ENCODE assay signal across 13 cellular contexts in the genomic region with DNA sequence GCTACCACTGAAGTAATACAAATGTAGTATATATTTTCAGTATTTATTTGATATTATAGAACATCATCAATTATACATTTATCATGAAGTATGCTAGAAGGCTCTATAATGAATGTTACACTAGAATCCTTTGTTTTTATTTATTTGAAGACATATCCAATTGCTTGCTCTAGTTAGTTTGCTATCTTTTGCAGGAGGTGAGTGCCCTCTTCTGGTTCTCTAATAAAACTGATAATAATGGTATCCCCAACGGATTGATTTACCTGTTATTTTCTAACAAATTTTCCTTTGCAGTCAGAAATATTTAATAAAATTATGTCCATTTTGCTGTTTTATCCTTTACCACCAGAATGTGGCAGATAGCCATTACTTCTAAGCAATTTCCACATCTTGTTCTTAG.
DNase-seq lines count a peak whose midpoint lies in the region; ATAC-seq and TF ChIP-seq lines count a peak whose summit lies in the region.
"Had no signal": no experiment of that assay in that cellular context is flagged by ENCODE, and none has a peak within 500 bp of the region (broad histone marks: within the 10 kb centered on the region; RNA-seq: fewer than 3 reads in every experiment).

No MANE protein-coding gene starts in this region.

- H3K4me1 ChIP-seq in A673 (ENCODE audit: insufficient read depth, low read length, poor library complexity, severe bottlenecking) (peaks cover 13% of the 10 kb centered on the region), PC-9 (replicated peaks; ENCODE audit: insufficient read depth) (no peaks in the 10 kb centered on the region), vagina (peaks cover 8% of the 10 kb centered on the region), suprapubic skin (peaks cover 7% of the 10 kb centered on the region)

- intact Hi-C loops in A673 (cut with micrococcal nuclease; ENCODE audit: unreplicated experiment) (no loop called here), PC-9 (cut with micrococcal nuclease; ENCODE audit: unreplicated experiment) (loop anchor here (5.0 kb wide), 1 partner anchor 792 kb away; no protein-coding TSS in a partner anchor), vagina (cut with DNase I) (no loop called here)

- TF ChIP-seq CTCF in A673 (conservative IDR thresholded peaks at IDR 0.05; ENCODE audit: low read depth, low read length) = peak; percentile 53
- peak; percentile 51; the same call in 1 of the 2 replicates for TF ChIP-seq CTCF in PC-9 (conservative IDR thresholded peaks at IDR 0.05)
- no peak for TF ChIP-seq CTCF in vagina (IDR thresholded peaks at IDR 0.05)
- no peak for TF ChIP-seq CTCF in suprapubic skin (IDR thresholded peaks at IDR 0.05)

- H3K9me3 ChIP-seq in A673 (ENCODE audit: low read depth, low read length, poor library complexity, severe bottlenecking) (peaks cover 17% of the 10 kb centered on the region), PC-9 (ENCODE audit: insufficient read depth, low read depth) (no peaks in the 10 kb centered on the region), vagina (no peaks in the 10 kb centered on the region), suprapubic skin (peaks cover 7% of the 10 kb centered on the region)
- H3K9me3 ChIP-seq: MG63 had no signal

- H3K9me2 ChIP-seq in PC-9 (ENCODE audit: insufficient read depth) = no peaks in the 10 kb centered on the region

- no peak for TF ChIP-seq EP300 in suprapubic skin (IDR thresholded peaks at IDR 0.05)

- H3K27me3 ChIP-seq in A673 (replicated peaks; ENCODE audit: insufficient read depth, low read depth, low read length, poor library complexity) (no peaks in the 10 kb centered on the region), H7 (ENCODE audit: control insufficient read depth, insufficient read depth, low read length) (no peaks in the 10 kb centered on the region), PC-9 (ENCODE audit: insufficient read depth, low read depth) (no peaks in the 10 kb centered on the region), vagina (no peaks in the 10 kb centered on the region), suprapubic skin (no peaks in the 10 kb centered on the region)
- H3K27me3 ChIP-seq: MG63 had no signal

- no peaks in the 10 kb centered on the region for H3K79me2 ChIP-seq in PC-9 (ENCODE audit: low read depth)

- H3K4me2 ChIP-seq in PC-9 = peak overlapping the region; percentile 63

- H3K27ac ChIP-seq in A673 (ENCODE audit: low read depth, low read length, poor library complexity, severe bottlenecking) (no peak overlapping the region), PC-9 (no peak overlapping the region), vagina (no peak overlapping the region), suprapubic skin (no peak overlapping the region)

- WGBS in suprapubic skin = 6% methylated on average over 1 of the region's 1 CpG

- no peaks in the 10 kb centered on the region for H3K36me3 ChIP-seq in A673 (ENCODE audit: insufficient read depth, low read length, poor library complexity, severe bottlenecking)
- no peaks in the 10 kb centered on the region for H3K36me3 ChIP-seq in H7 (replicated peaks; ENCODE audit: control insufficient read depth, insufficient read depth, low read length)
- no peaks in the 10 kb centered on the region for H3K36me3 ChIP-seq in PC-9 (ENCODE audit: low read depth)
- H3K36me3 ChIP-seq in vagina = no peaks in the 10 kb centered on the region
- H3K36me3 ChIP-seq in suprapubic skin = no peaks in the 10 kb centered on the region
- H3K36me3 ChIP-seq: MG63 had no signal

- DNase-seq in A673 (ENCODE audit: low spot score) = peak; percentile 43
- peak; percentile 16 for DNase-seq in H7
- DNase-seq in PC-9 = no peak
- DNase-seq in glomerular visceral epithelial cell (ENCODE audit: extremely low spot score) = peak; percentile 33
- DNase-seq in vagina (ENCODE audit: extremely low spot score in 2 of 2) = no peak
- DNase-seq in suprapubic skin (ENCODE audit: low spot score in 2 of 2) = no peak
- no peak for DNase-seq in EL
- DNase-seq: activated CD4-positive, alpha-beta T cell treated with anti-CD3 and anti-CD28 coated beads, Interleukin-2, amount 50 U/mL, for 1 hour; activated naive CD4-positive, alpha-beta T cell treated with Interleukin-2 at 50 U/mL for 16 hours; CD4-positive, CD25-positive, alpha-beta regulatory T cell; MG63; stimulated activated CD4-positive, alpha-beta T cell treated with anti-CD3 and anti-CD28 coated beads, Interleukin-2, amount 100 ng/mL, for 48 hours had no signal

- ATAC-seq in HG02759 (IDR thresholded peaks at IDR 0.05; ENCODE audit: unreplicated experiment) = no peak

- TF ChIP-seq POLR2A in vagina (IDR thresholded peaks at IDR 0.05) (no peak), suprapubic skin (IDR thresholded peaks at IDR 0.05) (no peak)

- CTCF ChIA-PET in A673 (lab: Charles Lee) (no interaction called here), PC-9 (lab: Charles Lee) (no interaction called here)

- H4K20me1 ChIP-seq in PC-9 (ENCODE audit: insufficient read depth) = no peaks in the 10 kb centered on the region

- BruUV-seq in A673 (replicated peaks; lab: Mats Ljungman, UMichigan) = no TSS peak
- BruUV-seq in PC-9 (replicated peaks; lab: Mats Ljungman, UMichigan) = no TSS peak

- H3K4me3 ChIP-seq in A673 (ENCODE audit: low read depth, low read length, poor library complexity, severe bottlenecking) (no peak overlapping the region), H7 (ENCODE audit: insufficient read depth, low read depth, low read length) (no peak overlapping the region), PC-9 (no peak overlapping the region; the same call in 1 of the 2 replicates), vagina (no peak overlapping the region), suprapubic skin (no peak overlapping the region)
- H3K4me3 ChIP-seq: MG63 had no signal

- no peak overlapping the region for H2AFZ ChIP-seq in PC-9

- POLR2A ChIA-PET in A673 (lab: Charles Lee; ENCODE audit: low non-redundant PET) = no interaction called here
- POLR2A ChIA-PET in PC-9 (lab: Charles Lee; ENCODE audit: unreplicated experiment) = no interaction called here

- H3F3A ChIP-seq in PC-9 (ENCODE audit: insufficient read depth, low read depth) = no peaks in the 10 kb centered on the region

Comparison
In these comparisons a context has a peak if more than half of its experiments do, and no peak if none do; other contexts are left out.
1. DNase-seq: peak in A673 (single experiment), H7 (single experiment) and glomerular visceral epithelial cell (single experiment); none in PC-9 (0 of 2), vagina (0 of 2), suprapubic skin (0 of 2) and EL (single experiment).
2. CTCF ChIP-seq: peak in A673 (single experiment) and PC-9 (single experiment); none in vagina (0 of 3) and suprapubic skin (0 of 2).